In genomic region chr2:18378020-18378653, GRCh38 we compare ENCODE assay signal across 9 cellular contexts.
A peak's percentile ranks its signal among the peaks of the same experiment; 100 is the strongest.
DNase-seq lines count a peak whose midpoint lies in the region; ATAC-seq, FAIRE-seq and TF ChIP-seq lines count a peak whose summit lies in the region.
"Had no signal": no experiment of that assay in that cellular context is flagged by ENCODE, and none has a peak within 500 bp of the region (broad histone marks: within the 10 kb centered on the region; RNA-seq: fewer than 3 reads in every experiment).

No MANE protein-coding gene starts in this region.

- TF ChIP-seq CTCF in OCI-LY3 (IDR thresholded peaks at IDR 0.05; ENCODE audit: low read depth, low read length): peak; percentile 89
- peak; percentile 63 for TF ChIP-seq CTCF in colonic mucosa (IDR thresholded peaks at IDR 0.05)
- TF ChIP-seq CTCF in right lobe of liver (IDR thresholded peaks at IDR 0.05): peak; percentile 63 to 88 (median 82)

- H3K4me1 ChIP-seq in OCI-LY3 (ENCODE audit: low read length): no peaks in the 10 kb centered on the region
- H3K4me1 ChIP-seq in colonic mucosa: no peaks in the 10 kb centered on the region
- no peaks in the 10 kb centered on the region for H3K4me1 ChIP-seq in right lobe of liver

- CTCF ChIA-PET in activated CD4-positive, alpha-beta T cell treated with anti-CD3 and anti-CD28 coated beads for 36 hours (lab: Charles Lee): interaction anchor here (0.6 to 2.5 kb wide), 7 partner anchors 9 to 1545 kb away, joined by 3 to 7 read pairs (median 4); no protein-coding TSS in a partner anchor

- ATAC-seq in activated CD4-positive, alpha-beta T cell treated with anti-CD3 and anti-CD28 coated beads for 36 hours: peak; percentile 55
- ATAC-seq in GM21515 (IDR thresholded peaks at IDR 0.05; ENCODE audit: unreplicated experiment): peak; percentile 86
- ATAC-seq in right lobe of liver: peak; percentile 72 to 81 (median 74)

- no peaks in the 10 kb centered on the region for H3K9me3 Mint-ChIP-seq in activated CD4-positive, alpha-beta T cell treated with anti-CD3 and anti-CD28 coated beads for 36 hours (ENCODE audit: low read depth)
- H3K9me3 Mint-ChIP-seq: activated naive CD8-positive, alpha-beta T cell treated with anti-CD3 and anti-CD28 coated beads, Interleukin-2, amount 10 ng/mL, durations not matched to agents 7 days and 5 days had no signal

- no peaks in the 10 kb centered on the region for H3K36me3 Mint-ChIP-seq in activated CD4-positive, alpha-beta T cell treated with anti-CD3 and anti-CD28 coated beads for 36 hours (ENCODE audit: low read depth)
- H3K36me3 Mint-ChIP-seq: activated naive CD8-positive, alpha-beta T cell treated with anti-CD3 and anti-CD28 coated beads, Interleukin-2, amount 10 ng/mL, durations not matched to agents 7 days and 5 days had no signal

- H3K4me1 Mint-ChIP-seq in activated CD4-positive, alpha-beta T cell treated with anti-CD3 and anti-CD28 coated beads for 36 hours: no peaks in the 10 kb centered on the region
- H3K4me1 Mint-ChIP-seq: activated naive CD8-positive, alpha-beta T cell treated with anti-CD3 and anti-CD28 coated beads, Interleukin-2, amount 10 ng/mL, durations not matched to agents 7 days and 5 days had no signal

- no peak overlapping the region for H3K9ac ChIP-seq in OCI-LY3 (ENCODE audit: low read length)
- H3K9ac ChIP-seq in colonic mucosa (ENCODE audit: low read depth in 2 of 2, low read length in 2 of 2): no peak overlapping the region

- no peak overlapping the region for H3K4me2 ChIP-seq in OCI-LY3 (ENCODE audit: low read length)

- H3K36me3 ChIP-seq in OCI-LY3 (replicated peaks; ENCODE audit: low read depth, low read length) (no peaks in the 10 kb centered on the region), colonic mucosa (no peaks in the 10 kb centered on the region), right lobe of liver (no peaks in the 10 kb centered on the region)

- H3K27ac Mint-ChIP-seq in activated CD4-positive, alpha-beta T cell treated with anti-CD3 and anti-CD28 coated beads for 36 hours: no peak overlapping the region
- H3K27ac Mint-ChIP-seq: activated naive CD8-positive, alpha-beta T cell treated with anti-CD3 and anti-CD28 coated beads, Interleukin-2, amount 10 ng/mL, durations not matched to agents 7 days and 5 days had no signal

- no peak for TF ChIP-seq POLR2A in right lobe of liver (IDR thresholded peaks at IDR 0.05)

- no peak overlapping the region for H3K4me3 ChIP-seq in OCI-LY3 (ENCODE audit: low read length)
- no peak overlapping the region for H3K4me3 ChIP-seq in colonic mucosa
- H3K4me3 ChIP-seq in right lobe of liver: no peak overlapping the region

- H4K20me1 ChIP-seq in OCI-LY3 (ENCODE audit: insufficient read depth, low read length): no peaks in the 10 kb centered on the region

- peak; percentile 42 for FAIRE-seq in urothelium cell line (lab: Jason Lieb, UNC)

- H3K79me2 ChIP-seq in OCI-LY3 (ENCODE audit: low read length): no peaks in the 10 kb centered on the region

- H3K9me3 ChIP-seq in OCI-LY3 (ENCODE audit: insufficient read depth, low read length): no peaks in the 10 kb centered on the region
- no peaks in the 10 kb centered on the region for H3K9me3 ChIP-seq in colonic mucosa
- H3K9me3 ChIP-seq in right lobe of liver: no peaks in the 10 kb centered on the region

- intact Hi-C loops in activated CD4-positive, alpha-beta T cell treated with anti-CD3 and anti-CD28 coated beads for 36 hours (cut with DNase I, micrococcal nuclease): loop anchor here (1.0 to 10.0 kb wide), 3 partner anchors 527 to 1603 kb away; no protein-coding TSS in a partner anchor
- intact Hi-C loops in colonic mucosa (cut with DNase I): loop anchor here (5.0 to 10.0 kb wide), 3 partner anchors 193 to 661 kb away; no protein-coding TSS in a partner anchor
- intact Hi-C loops in right lobe of liver (cut with DNase I): loop anchor here in 1 of 2 donors (10.0 kb wide), 1 partner anchor 533 kb away; no protein-coding TSS in a partner anchor

- no peak overlapping the region for H3K4me3 Mint-ChIP-seq in activated CD4-positive, alpha-beta T cell treated with anti-CD3 and anti-CD28 coated beads for 36 hours
- H3K4me3 Mint-ChIP-seq: activated naive CD8-positive, alpha-beta T cell treated with anti-CD3 and anti-CD28 coated beads, Interleukin-2, amount 10 ng/mL, durations not matched to agents 7 days and 5 days had no signal

- 48% methylated on average over 4 of the region's 4 CpGs for WGBS in right lobe of liver (ENCODE audit: insufficient coverage, low coverage, low lambda C conversion rate, missing lambda C conversion rate)

- H3K27me3 Mint-ChIP-seq in activated CD4-positive, alpha-beta T cell treated with anti-CD3 and anti-CD28 coated beads for 36 hours: peaks cover 4% of the 10 kb centered on the region

- no peak overlapping the region for H2AFZ ChIP-seq in OCI-LY3 (ENCODE audit: low read depth, low read length)

- H3K27ac ChIP-seq in OCI-LY3 (ENCODE audit: low read length): no peak overlapping the region
- no peak overlapping the region for H3K27ac ChIP-seq in colonic mucosa
- H3K27ac ChIP-seq in right lobe of liver: no peak overlapping the region

- peak; percentile 39 for DNase-seq in activated CD4-positive, alpha-beta T cell treated with anti-CD3 and anti-CD28 coated beads for 36 hours
- DNase-seq in activated CD4-positive, alpha-beta T cell treated with anti-CD3 and anti-CD28 coated beads for 1 hour: no peak
- peak; percentile 53 for DNase-seq in HPDE6-E6E7 (ENCODE audit: extremely low spot score)
- DNase-seq in colonic mucosa: peak; percentile 24
- DNase-seq in right lobe of liver: no peak
- peak; percentile 72 for DNase-seq in urothelium cell line (ENCODE audit: low spot score)
- DNase-seq: activated naive CD8-positive, alpha-beta T cell treated with anti-CD3 and anti-CD28 coated beads, Interleukin-2, amount 10 ng/mL, durations not matched to agents 7 days and 5 days had no signal

- peaks cover 29% of the 10 kb centered on the region; the same call in 1 of the 2 replicates for H3K27me3 ChIP-seq in OCI-LY3 (ENCODE audit: low read depth, low read length)
- H3K27me3 ChIP-seq in colonic mucosa: no peaks in the 10 kb centered on the region
- H3K27me3 ChIP-seq in right lobe of liver: peaks cover 0 to 11% of the 10 kb centered on the region in 2 donors

- POLR2A ChIA-PET in activated CD4-positive, alpha-beta T cell treated with anti-CD3 and anti-CD28 coated beads for 36 hours (lab: Charles Lee): no interaction called here

Comparison
In these comparisons a context has a peak if more than half of its experiments do, and no peak if none do; other contexts are left out.
1. DNase-seq: peak in activated CD4-positive, alpha-beta T cell treated with anti-CD3 and anti-CD28 coated beads for 36 hours (single experiment), HPDE6-E6E7 (single experiment), colonic mucosa (single experiment) and urothelium cell line (single experiment); none in activated CD4-positive, alpha-beta T cell treated with anti-CD3 and anti-CD28 coated beads for 1 hour (single experiment) and right lobe of liver (0 of 3).
2. Peak in every context shown above with its lines, with median percentiles within 50 percentile points of each other: ATAC-seq and CTCF ChIP-seq.